14 cellular contexts compared by ENCODE assay signal in genomic region chr6:24255676-24256075, GRCh38.
DNase-seq lines count a peak whose midpoint lies in the region; ATAC-seq and TF ChIP-seq lines count a peak whose summit lies in the region.
"Had no signal": no experiment of that assay in that cellular context is flagged by ENCODE, and none has a peak within 500 bp of the region (broad histone marks: within the 10 kb centered on the region; RNA-seq: fewer than 3 reads in every experiment).

No MANE protein-coding gene starts in this region.

- H3K27me3 ChIP-seq in endodermal cell (ENCODE audit: control insufficient read depth, insufficient read depth, low read length, poor library complexity, severe bottlenecking): no peaks in the 10 kb centered on the region

- peaks cover 28% of the 10 kb centered on the region for H3K9me3 ChIP-seq in endodermal cell (ENCODE audit: control insufficient read depth, low read length)

- no peaks in the 10 kb centered on the region for H3K36me3 ChIP-seq in endodermal cell (ENCODE audit: control insufficient read depth, insufficient read depth, low read length)

- no peak for TF ChIP-seq CTCF in GM12865 (IDR thresholded peaks at IDR 0.05; ENCODE audit: insufficient read depth, low read depth, low read length, missing control alignments)
- no peak for TF ChIP-seq CTCF in endodermal cell (conservative IDR thresholded peaks at IDR 0.05)

- H3K4me1 ChIP-seq in endodermal cell (ENCODE audit: control insufficient read depth, insufficient read depth, low read length): no peaks in the 10 kb centered on the region

- H3K9me3 Mint-ChIP-seq in endodermal cell: peaks cover 4% of the 10 kb centered on the region

- peak; percentile 96 for ATAC-seq in GM19043 (IDR thresholded peaks at IDR 0.05; ENCODE audit: low read depth, unreplicated experiment)
- peak; percentile 97 for ATAC-seq in HG02610 (IDR thresholded peaks at IDR 0.05; ENCODE audit: unreplicated experiment)
- ATAC-seq in HG03354 (IDR thresholded peaks at IDR 0.05; ENCODE audit: poor library complexity, severe bottlenecking, unreplicated experiment): peak; percentile 94

- H3K27ac Mint-ChIP-seq in endodermal cell: no peak overlapping the region
- H3K27ac Mint-ChIP-seq: naive B cell had no signal

- H3K4me3 Mint-ChIP-seq in endodermal cell: no peak overlapping the region
- H3K4me3 Mint-ChIP-seq: naive B cell had no signal

- no peak overlapping the region for H3K27ac ChIP-seq in endodermal cell (ENCODE audit: low read depth, low read length)
- H3K27ac ChIP-seq: HL-60 had no signal

- H3K4me3 ChIP-seq in GM12865 (ENCODE audit: low read depth, low read length): no peak overlapping the region
- H3K4me3 ChIP-seq in endodermal cell (ENCODE audit: low read length): no peak overlapping the region

- no peaks in the 10 kb centered on the region for H3K27me3 Mint-ChIP-seq in endodermal cell (ENCODE audit: insufficient read depth)

- DNase-seq in GM12865 (ENCODE audit: low read depth) (peak; percentile 71), CD1c-positive myeloid dendritic cell (ENCODE audit: extremely low spot score) (no peak), NCI-H2029 (lab: John Stamatoyannopoulos, UW) (no peak), endodermal cell (no peak)
- no peak for DNase-seq in NK-92 treated with Interleukin-12 subunit alpha and Interleukin-12 subunit beta, amount 100 ng/mL, for 24 hours (lab: John Stamatoyannopoulos, UW)
- DNase-seq: AML-193; islet precursor cell; MV-4-11; naive B cell; stimulated activated naive CD4-positive, alpha-beta T cell had no signal

- WGBS in endodermal cell (ENCODE audit: insufficient coverage in 1 of 2, insufficient read length in 1 of 2), 2 experiments: 87% methylated on average over 1 of the region's 1 CpG; no CpG with 5 or more reads in 1 of the 2 experiments

- no peak overlapping the region for H3K9ac ChIP-seq in endodermal cell (ENCODE audit: extremely low read depth, low read length, poor library complexity, severe bottlenecking)

- peaks cover 12% of the 10 kb centered on the region for H3K4me1 Mint-ChIP-seq in endodermal cell
- H3K4me1 Mint-ChIP-seq: naive B cell had no signal

- no peaks in the 10 kb centered on the region for H3K36me3 Mint-ChIP-seq in endodermal cell (ENCODE audit: low read depth)
